In the genomic region with DNA sequence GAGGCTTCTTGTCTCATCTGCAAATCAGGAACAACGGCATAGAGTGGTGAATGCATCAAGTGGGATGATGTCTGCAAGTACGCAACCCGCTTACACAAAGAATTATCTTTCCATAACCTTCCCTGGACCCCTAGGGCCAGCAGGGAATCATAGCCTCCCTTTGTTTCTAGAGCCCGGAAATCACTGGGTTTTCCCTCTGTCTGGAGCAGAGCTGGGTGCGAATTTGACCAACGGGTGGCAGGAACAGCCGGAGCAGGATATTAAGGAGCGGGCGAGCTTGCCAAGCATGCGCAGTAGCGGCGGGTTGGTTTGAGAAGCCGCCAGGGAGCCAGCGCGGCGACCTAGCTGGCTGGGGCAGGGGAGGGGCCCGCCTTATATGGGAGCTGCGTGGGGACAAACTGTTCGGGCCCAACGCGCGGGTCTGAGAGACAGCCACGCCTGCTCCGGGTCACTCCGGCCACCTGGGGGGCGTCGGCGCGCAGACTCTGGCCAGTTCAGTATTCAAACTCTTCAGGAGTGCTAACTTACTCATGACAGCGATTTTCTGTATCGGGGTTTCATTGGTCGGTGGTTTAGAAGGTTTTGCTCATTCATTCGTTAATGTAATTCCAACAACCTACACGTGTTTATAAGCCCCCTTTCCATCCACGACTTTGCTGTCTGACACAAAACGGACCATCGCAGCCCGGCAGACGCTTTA, we compare ENCODE assay signal across 8 cellular contexts. TPM values are rescaled to one million over a fixed set of nuclear protein-coding genes. Genes with fewer than 3 reads are reported as not detected.
DNase-seq lines count a peak whose midpoint lies in the region; ATAC-seq and TF ChIP-seq lines count a peak whose summit lies in the region.

No MANE protein-coding gene starts in this region.

- H3K36me3 Mint-ChIP-seq in T-helper 17 cell (ENCODE audit: low read depth): no peaks in the 10 kb centered on the region

- WGBS in GM23248 (ENCODE audit: low coverage in 1 of 2, low lambda C conversion rate in 2 of 2, missing lambda C conversion rate in 2 of 2), 2 experiments: 7 to 9% methylated on average over 38 to 39 of the region's 39 CpGs

- intact Hi-C loops in ascending aorta (cut with DNase I): loop anchor here (2.0 to 10.0 kb wide), 3 partner anchors 1110 to 1714 kb away; a partner anchor contains a TSS

- in situ Hi-C loops in GM23248 (cut with MboI): no loop called here

- H3F3A ChIP-seq in GM23248 (ENCODE audit: insufficient read depth) (peaks cover 6% of the 10 kb centered on the region), MM.1S (ENCODE audit: insufficient read depth, low read length) (peaks cover 6% of the 10 kb centered on the region; the same call in 1 of the 2 replicates)

- H3K4me3 ChIP-seq in GM23248 (peak overlapping the region; percentile 76), MM.1S (ENCODE audit: low read length) (peak overlapping the region; percentile 70), ascending aorta (peak overlapping the region; percentile 74 to 90)

- TF ChIP-seq CTCF in MM.1S (IDR thresholded peaks at IDR 0.05; ENCODE audit: low read length): no peak
- no peak for TF ChIP-seq CTCF in ascending aorta (IDR thresholded peaks at IDR 0.05)

- H3K27ac ChIP-seq in GM23248: 0 out of 2 replicates have a peak overlapping the region, but pooled peaks have one; percentile 15
- H3K27ac ChIP-seq in MM.1S (ENCODE audit: low read length): peak overlapping the region; percentile 37; the same call in 1 of the 2 replicates
- peak overlapping the region; percentile 54 to 55 for H3K27ac ChIP-seq in ascending aorta

- no peaks in the 10 kb centered on the region for H3K27me3 ChIP-seq in GM23248 (replicated peaks; ENCODE audit: insufficient read depth)
- no peaks in the 10 kb centered on the region for H3K27me3 ChIP-seq in MM.1S (replicated peaks; ENCODE audit: insufficient read depth, low read length)
- no peaks in the 10 kb centered on the region for H3K27me3 ChIP-seq in ascending aorta

- H3K9me3 ChIP-seq in GM23248 (ENCODE audit: low read depth) (no peaks in the 10 kb centered on the region), MM.1S (replicated peaks; ENCODE audit: insufficient read depth, low read length) (no peaks in the 10 kb centered on the region), T-helper 17 cell (ENCODE audit: control insufficient read depth, low read length, poor library complexity, severe bottlenecking) (no peaks in the 10 kb centered on the region), ascending aorta (no peaks in the 10 kb centered on the region)

- H3K4me1 ChIP-seq in GM23248 (ENCODE audit: insufficient read depth) (peaks cover 7% of the 10 kb centered on the region), MM.1S (ENCODE audit: low read length) (peaks cover 6% of the 10 kb centered on the region; the same call in 1 of the 2 replicates), ascending aorta (peaks cover 0 to 4% of the 10 kb centered on the region in 2 donors)

- H3K4me1 Mint-ChIP-seq in T-helper 17 cell: peaks cover 28% of the 10 kb centered on the region

- H3K9me2 ChIP-seq in GM23248 (ENCODE audit: insufficient read depth) (no peaks in the 10 kb centered on the region), MM.1S (replicated peaks; ENCODE audit: insufficient read depth, low read length) (no peaks in the 10 kb centered on the region)

- peak overlapping the region; percentile 93 for H3K4me2 ChIP-seq in GM23248 (ENCODE audit: unreplicated experiment)
- peak overlapping the region; percentile 70 for H3K4me2 ChIP-seq in MM.1S (ENCODE audit: low read depth, low read length)

- H3K9ac ChIP-seq in GM23248 (peak overlapping the region; percentile 67), MM.1S (ENCODE audit: low read length) (peak overlapping the region; percentile 54; the same call in 1 of the 2 replicates)

- no peaks in the 10 kb centered on the region for H4K20me1 ChIP-seq in GM23248 (ENCODE audit: insufficient read depth)
- no peaks in the 10 kb centered on the region for H4K20me1 ChIP-seq in MM.1S (ENCODE audit: insufficient read depth, low read length)

- H3K4me3 Mint-ChIP-seq in T-helper 17 cell: peak overlapping the region; percentile 92

- H3K79me2 ChIP-seq in GM23248 (ENCODE audit: insufficient read depth): no peaks in the 10 kb centered on the region
- no peaks in the 10 kb centered on the region for H3K79me2 ChIP-seq in MM.1S (ENCODE audit: low read length)

- peak; percentile 69 for ATAC-seq in T-helper 17 cell

- H3K27ac Mint-ChIP-seq in T-helper 17 cell: peak overlapping the region; percentile 70

- H3K27me3 Mint-ChIP-seq in T-helper 17 cell: no peaks in the 10 kb centered on the region

- H3K36me3 ChIP-seq in GM23248 (ENCODE audit: low read depth): no peaks in the 10 kb centered on the region
- H3K36me3 ChIP-seq in MM.1S (replicated peaks; ENCODE audit: insufficient read depth, low read length): no peaks in the 10 kb centered on the region
- no peaks in the 10 kb centered on the region for H3K36me3 ChIP-seq in ascending aorta

- H2AFZ ChIP-seq in GM23248 (peak overlapping the region; percentile 95), MM.1S (ENCODE audit: low read length) (peak overlapping the region; percentile 81)

- DNase-seq in ELF-1 (ENCODE audit: low read depth, low spot score): peak; percentile 96
- DNase-seq in GM23248: peak; percentile 79
- DNase-seq in MM.1S: peak; percentile 92
- DNase-seq in T-helper 17 cell: peak; percentile 54 to 66 (median 62)
- peak; percentile 55 to 94 for DNase-seq in ascending aorta (ENCODE audit: low spot score in 2 of 2)
- peak; percentile 92 for DNase-seq in hepatic stellate cell (ENCODE audit: low spot score)
- DNase-seq in pulmonary artery endothelial cell (ENCODE audit: low read depth, low spot score): peak; percentile 17
- peak; percentile 88 for DNase-seq in ureter (ENCODE audit: low spot score)

RNA-seq across cellular contexts. Expression of a gene that starts 1.6 kb away (rescaled TPM):
- total RNA-seq in GM23248 (2014; rRNA removed; shearing (Covaris generic)): 1.7 and 3.9 TPM in 2 replicates
- 2.6 and 3.0 TPM in 2 replicates for polyA plus RNA-seq in GM23248 (2016; fragmentation: Nextera tagmentation; extraction: Ambion mirVana)
- 10 to 100 TPM; 11.1 to 12.0 TPM for total RNA-seq in T-helper 17 cell
- 6.3 TPM for total RNA-seq in ascending aorta
- 7.2 and 10.6 TPM in 2 replicates for total RNA-seq in pulmonary artery endothelial cell
- 30.4 TPM for total RNA-seq in ureter

Comparison
In these comparisons a context has a peak if more than half of its experiments do, and no peak if none do; other contexts are left out.
1. Peak in every context shown above with its lines: DNase-seq, ATAC-seq, H3K4me3 ChIP-seq and H3K27ac ChIP-seq.
2. DNase-seq: peak in every context shown above with its lines; median percentile 96 in ELF-1; 92 in MM.1S; 92 in hepatic stellate cell; 88 in ureter; 79 in GM23248; 74 in ascending aorta; 62 in T-helper 17 cell; 17 in pulmonary artery endothelial cell.